1 cellular context compared by ENCODE assay signal in genomic region chr19:46950526-46951235, GRCh38.
TF ChIP-seq lines count a peak whose summit lies in the region.

No MANE protein-coding gene starts in this region.

TF ChIP-seq in GM23338, 12 proteins besides CTCF, POLR2A, EP300 and RAD21 (continued from another document):
- TF ChIP-seq ETS1 (IDR thresholded peaks at IDR 0.05) (no peak), NANOG (IDR thresholded peaks at IDR 0.05; ENCODE audit: borderline replicate concordance) (no peak), EZH2 (IDR thresholded peaks at IDR 0.05; ENCODE audit: low read depth, unreplicated experiment) (no peak)
